9 cellular contexts compared by ENCODE assay signal in the genomic region with DNA sequence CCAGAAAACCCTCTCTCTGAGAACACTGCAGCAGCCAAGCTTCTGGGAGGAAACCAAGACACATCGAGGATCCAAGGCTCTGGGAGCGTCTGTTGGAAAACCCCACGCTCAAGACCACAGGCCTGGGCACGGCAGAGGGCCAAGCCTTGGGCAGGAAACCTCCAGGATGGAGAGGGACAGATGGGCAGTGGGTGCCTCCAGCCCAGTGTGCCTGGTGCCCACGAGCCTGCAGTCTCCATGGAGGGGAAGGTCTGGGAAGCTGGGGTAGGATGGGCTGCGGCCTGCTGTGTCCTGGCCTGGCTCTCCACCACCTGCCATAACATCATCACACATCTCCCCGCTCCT.
DNase-seq lines count a peak whose midpoint lies in the region; ATAC-seq, FAIRE-seq and TF ChIP-seq lines count a peak whose summit lies in the region.
"Had no signal": no experiment of that assay in that cellular context is flagged by ENCODE, and none has a peak within 500 bp of the region (broad histone marks: within the 10 kb centered on the region; RNA-seq: fewer than 3 reads in every experiment).

No MANE protein-coding gene starts in this region.

- intact Hi-C loops in HepG2 (cut with micrococcal nuclease; ENCODE audit: unreplicated experiment) (no loop called here), vagina (cut with DNase I) (no loop called here)

- TF ChIP-seq RAD21 in liver (IDR thresholded peaks at IDR 0.05) (no peak), HepG2 (CRISPR knock-in tag; IDR thresholded peaks at IDR 0.05) (no peak)

- no peak for FAIRE-seq in HepG2 (lab: Jason Lieb, UNC)

- no peaks in the 10 kb centered on the region for H3K79me2 ChIP-seq in HepG2 (ENCODE audit: insufficient read depth, low read length)

- no peaks in the 10 kb centered on the region for H3K27me3 Mint-ChIP-seq in naive thymus-derived CD8-positive, alpha-beta T cell

- POLR2A ChIA-PET in HepG2 (lab: Yijun Ruan, JAX), result interaction anchor here (1.5 kb wide), 1 partner anchor 93 kb away, joined by 4 read pairs; no protein-coding TSS in a partner anchor
- POLR2A ChIA-PET in naive thymus-derived CD8-positive, alpha-beta T cell (lab: Charles Lee), result interaction anchor here (1.1 to 5.9 kb wide), 18 partner anchors 11 to 115 kb away, joined by 3 to 56 read pairs (median 8); a partner anchor contains a TSS

- no peak for DNase-seq in HepG2 (ENCODE audit: low spot score)
- no peak for DNase-seq in caudate nucleus (lab: John Stamatoyannopoulos, UW)
- no peak for DNase-seq in naive thymus-derived CD8-positive, alpha-beta T cell
- no peak for DNase-seq in vagina (ENCODE audit: extremely low spot score in 2 of 2)
- DNase-seq in NCI-H1048 (lab: John Stamatoyannopoulos, UW), result no peak
- DNase-seq in NCI-H187 (lab: John Stamatoyannopoulos, UW), result no peak
- no peak for DNase-seq in activated effector memory CD4-positive, alpha-beta T cell treated with Interleukin-2 at 50 U/mL for 16 hours
- DNase-seq: amniotic stem cell had no signal

- H3K4me1 ChIP-seq in liver (ENCODE audit: control insufficient read depth in 4 of 4, insufficient read depth in 4 of 4, low read length in 3 of 4), result peaks cover 4 to 35% (median 22%) of the 10 kb centered on the region in 4 donors
- peaks cover 53% of the 10 kb centered on the region for H3K4me1 ChIP-seq in HepG2 (ENCODE audit: insufficient read depth, low read length)
- peaks cover 92% of the 10 kb centered on the region for H3K4me1 ChIP-seq in vagina

- H3K4me1 Mint-ChIP-seq in naive thymus-derived CD8-positive, alpha-beta T cell, result peaks cover 33 to 99% (median 72%) of the 10 kb centered on the region in 4 donors

- no peak overlapping the region for H3K4me2 ChIP-seq in HepG2 (ENCODE audit: low read depth, low read length)

- no TSS peak for BruUV-seq in HepG2 (replicated peaks; lab: Mats Ljungman, UMichigan)

- H3K36me3 ChIP-seq in liver (ENCODE audit: control insufficient read depth in 4 of 4, insufficient read depth in 3 of 4, low read depth in 1 of 4, low read length in 3 of 4), result no peaks in the 10 kb centered on the region
- peaks cover 0 to 2% of the 10 kb centered on the region in 2 experiments; a peak in 3 of 5 replicates for H3K36me3 ChIP-seq in HepG2 (replicated peaks in 1 of 2; ENCODE audit: control insufficient read depth in 1 of 2, insufficient read depth in 2 of 2, low read length in 2 of 2)
- no peaks in the 10 kb centered on the region for H3K36me3 ChIP-seq in vagina

- H3K9ac ChIP-seq in liver (ENCODE audit: low read depth in 1 of 2, low read length in 2 of 2) (no peak overlapping the region), HepG2 (ENCODE audit: insufficient read depth, low read depth, low read length) (no peak overlapping the region)

- ATAC-seq in HepG2, result no peak
- ATAC-seq in naive thymus-derived CD8-positive, alpha-beta T cell, result no peak

- H3K27ac ChIP-seq in liver (ENCODE audit: low read depth in 1 of 2, low read length in 2 of 2), result peak overlapping the region; percentile 42 to 43
- H3K27ac ChIP-seq in HepG2 (ENCODE audit: extremely low read length, insufficient read depth, low read length), result no peak overlapping the region
- H3K27ac ChIP-seq in caudate nucleus (ENCODE audit: low read depth, low read length), result peak overlapping the region; percentile 88
- H3K27ac ChIP-seq in vagina, result peak overlapping the region; percentile 75

- no peak for TF ChIP-seq EP300 in HepG2 (IDR thresholded peaks at IDR 0.05; ENCODE audit: low read depth in 2 of 2, low read length in 2 of 2)
- no peak for TF ChIP-seq EP300 in HepG2 (CRISPR knock-in tag; IDR thresholded peaks at IDR 0.05; ENCODE audit: borderline replicate concordance)

- in situ Hi-C loops in HepG2 (cut with HindIII; ENCODE audit: extremely low pct_ligation_motif_present, low pct_unique_long_range_greater_than_20kb), result no loop called here

- H4K20me1 ChIP-seq in HepG2 (ENCODE audit: insufficient read depth, low read length), result peaks cover 6% of the 10 kb centered on the region; the same call in 1 of the 2 replicates

- peak overlapping the region; percentile 84 to 99 (median 92) for H3K27ac Mint-ChIP-seq in naive thymus-derived CD8-positive, alpha-beta T cell

- no peaks in the 10 kb centered on the region for H3K9me3 Mint-ChIP-seq in naive thymus-derived CD8-positive, alpha-beta T cell

- H3K27me3 ChIP-seq in liver (ENCODE audit: control insufficient read depth in 4 of 4, insufficient read depth in 4 of 4, low read length in 3 of 4) (no peaks in the 10 kb centered on the region), HepG2 (ENCODE audit: control insufficient read depth in 1 of 2, insufficient read depth in 2 of 2, low read length in 2 of 2) (no peaks in the 10 kb centered on the region), vagina (no peaks in the 10 kb centered on the region)

- H3K4me3 Mint-ChIP-seq in naive thymus-derived CD8-positive, alpha-beta T cell, result peak overlapping the region; percentile 69 to 84 (median 76)

- TF ChIP-seq POLR2A in HepG2 (IDR thresholded peaks at IDR 0.05; ENCODE audit: insufficient read depth in 1 of 2, low read depth in 2 of 2, low read length in 2 of 2) (no peak), vagina (IDR thresholded peaks at IDR 0.05) (no peak)

- CTCF ChIA-PET in HepG2 (lab: Yijun Ruan, JAX; ENCODE audit: low intra/inter-chr PET ratio, low total read pairs), result no interaction called here

- no peak overlapping the region for H2AFZ ChIP-seq in HepG2 (ENCODE audit: low read length)

- 64% methylated on average over 7 of the region's 7 CpGs for WGBS in liver
- no CpG with 5 or more reads among the region's 7 CpGs for WGBS in HepG2 (ENCODE audit: low lambda C conversion rate)

- H3K4me3 ChIP-seq in liver (ENCODE audit: low read depth in 1 of 3, low read length in 3 of 3) (no peak overlapping the region), HepG2 (replicated peaks in 1 of 3; ENCODE audit: insufficient read depth in 1 of 3, low read depth in 2 of 3, low read length in 3 of 3) (no peak overlapping the region), vagina (no peak overlapping the region)

- H3K9me3 ChIP-seq in liver (ENCODE audit: control insufficient read depth in 4 of 4, low read length in 3 of 4), result no peaks in the 10 kb centered on the region
- no peaks in the 10 kb centered on the region for H3K9me3 ChIP-seq in HepG2 (ENCODE audit: low read length)
- H3K9me3 ChIP-seq in vagina, result no peaks in the 10 kb centered on the region

- no peaks in the 10 kb centered on the region for H3K36me3 Mint-ChIP-seq in naive thymus-derived CD8-positive, alpha-beta T cell

- no peak for TF ChIP-seq CTCF in liver (IDR thresholded peaks at IDR 0.05; ENCODE audit: low read depth, low read length, missing input control)
- TF ChIP-seq CTCF in HepG2 (CRISPR knock-in tag; IDR thresholded peaks at IDR 0.05), result no peak
- TF ChIP-seq CTCF in vagina (IDR thresholded peaks at IDR 0.05), result no peak

TF ChIP-seq in liver, 16 proteins besides CTCF, POLR2A, EP300 and RAD21 (continues in another document):
- TF ChIP-seq HNF4A (conservative IDR thresholded peaks at IDR 0.05) (no peak), JUND (IDR thresholded peaks at IDR 0.05) (no peak), NR2F2 (IDR thresholded peaks at IDR 0.05) (no peak), SP1 (IDR thresholded peaks at IDR 0.05) (no peak)
- TF ChIP-seq, protein P1, sequence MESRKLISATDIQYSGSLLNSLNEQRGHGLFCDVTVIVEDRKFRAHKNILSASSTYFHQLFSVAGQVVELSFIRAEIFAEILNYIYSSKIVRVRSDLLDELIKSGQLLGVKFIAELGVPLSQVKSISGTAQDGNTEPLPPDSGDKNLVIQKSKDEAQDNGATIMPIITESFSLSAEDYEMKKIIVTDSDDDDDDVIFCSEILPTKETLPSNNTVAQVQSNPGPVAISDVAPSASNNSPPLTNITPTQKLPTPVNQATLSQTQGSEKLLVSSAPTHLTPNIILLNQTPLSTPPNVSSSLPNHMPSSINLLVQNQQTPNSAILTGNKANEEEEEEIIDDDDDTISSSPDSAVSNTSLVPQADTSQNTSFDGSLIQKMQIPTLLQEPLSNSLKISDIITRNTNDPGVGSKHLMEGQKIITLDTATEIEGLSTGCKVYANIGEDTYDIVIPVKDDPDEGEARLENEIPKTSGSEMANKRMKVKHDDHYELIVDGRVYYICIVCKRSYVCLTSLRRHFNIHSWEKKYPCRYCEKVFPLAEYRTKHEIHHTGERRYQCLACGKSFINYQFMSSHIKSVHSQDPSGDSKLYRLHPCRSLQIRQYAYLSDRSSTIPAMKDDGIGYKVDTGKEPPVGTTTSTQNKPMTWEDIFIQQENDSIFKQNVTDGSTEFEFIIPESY (IDR thresholded peaks at IDR 0.05), result no peak
- TF ChIP-seq, protein P2, sequence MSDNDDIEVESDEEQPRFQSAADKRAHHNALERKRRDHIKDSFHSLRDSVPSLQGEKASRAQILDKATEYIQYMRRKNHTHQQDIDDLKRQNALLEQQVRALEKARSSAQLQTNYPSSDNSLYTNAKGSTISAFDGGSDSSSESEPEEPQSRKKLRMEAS (IDR thresholded peaks at IDR 0.05), result no peak

TF ChIP-seq in HepG2, 621 proteins besides CTCF, POLR2A, EP300 and RAD21 (continues in another document):
- TF ChIP-seq NFYB (CRISPR knock-in tag; IDR thresholded peaks at IDR 0.05), result no peak
- no peak for TF ChIP-seq HDAC1 (CRISPR knock-in tag; IDR thresholded peaks at IDR 0.05)
- TF ChIP-seq ZMYM3 (CRISPR knock-in tag; IDR thresholded peaks at IDR 0.05), result no peak
- TF ChIP-seq, protein P3, sequence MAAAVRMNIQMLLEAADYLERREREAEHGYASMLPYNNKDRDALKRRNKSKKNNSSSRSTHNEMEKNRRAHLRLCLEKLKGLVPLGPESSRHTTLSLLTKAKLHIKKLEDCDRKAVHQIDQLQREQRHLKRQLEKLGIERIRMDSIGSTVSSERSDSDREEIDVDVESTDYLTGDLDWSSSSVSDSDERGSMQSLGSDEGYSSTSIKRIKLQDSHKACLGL (CRISPR knock-in tag; IDR thresholded peaks at IDR 0.05), result no peak
- no peak for TF ChIP-seq ELF4 (CRISPR knock-in tag; IDR thresholded peaks at IDR 0.05; ENCODE audit: borderline replicate concordance)
- no peak for TF ChIP-seq REXO4 (CRISPR knock-in tag; IDR thresholded peaks at IDR 0.05; ENCODE audit: borderline replicate concordance)
- TF ChIP-seq, protein P4, sequence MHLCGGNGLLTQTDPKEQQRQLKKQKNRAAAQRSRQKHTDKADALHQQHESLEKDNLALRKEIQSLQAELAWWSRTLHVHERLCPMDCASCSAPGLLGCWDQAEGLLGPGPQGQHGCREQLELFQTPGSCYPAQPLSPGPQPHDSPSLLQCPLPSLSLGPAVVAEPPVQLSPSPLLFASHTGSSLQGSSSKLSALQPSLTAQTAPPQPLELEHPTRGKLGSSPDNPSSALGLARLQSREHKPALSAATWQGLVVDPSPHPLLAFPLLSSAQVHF (CRISPR knock-in tag; IDR thresholded peaks at IDR 0.05), result no peak
- no peak for TF ChIP-seq TAF1 (CRISPR knock-in tag; IDR thresholded peaks at IDR 0.05)
- TF ChIP-seq ELF3 (CRISPR knock-in tag; IDR thresholded peaks at IDR 0.05), result no peak
- TF ChIP-seq RFX1 (IDR thresholded peaks at IDR 0.05), result no peak
- no peak for TF ChIP-seq GTF3A (CRISPR knock-in tag; conservative IDR thresholded peaks at IDR 0.05)
- no peak for TF ChIP-seq FOXC1 (CRISPR knock-in tag; IDR thresholded peaks at IDR 0.05; ENCODE audit: borderline replicate concordance)
- TF ChIP-seq ZNF256 (CRISPR knock-in tag; conservative IDR thresholded peaks at IDR 0.05), result no peak
- no peak for TF ChIP-seq ZFYVE20 (CRISPR knock-in tag; IDR thresholded peaks at IDR 0.05; ENCODE audit: borderline replicate concordance, low read depth)
